2 cellular contexts compared by ENCODE assay signal in genomic region chr1:10651377-10651776, GRCh38.
TF ChIP-seq lines count a peak whose summit lies in the region.

No MANE protein-coding gene starts in this region.

TF ChIP-seq in HEK293, 187 proteins besides CTCF, POLR2A, EP300 and RAD21 (continued from another document):
- TF ChIP-seq ZNF645 (tag by site-specific recombination; IDR thresholded peaks at IDR 0.05) = no peak

TF ChIP-seq in K562, 482 proteins besides CTCF, POLR2A, EP300 and RAD21 (continued from another document):
- TF ChIP-seq ZBTB40 (IDR thresholded peaks at IDR 0.05) (no peak), ZBTB40 (CRISPR knock-in tag; IDR thresholded peaks at IDR 0.05) (no peak), DPF2 (IDR thresholded peaks at IDR 0.05) (no peak), ETV1 (tag; conservative IDR thresholded peaks at IDR 0.05; ENCODE audit: low read depth) (peak; percentile 42; the same call in 1 of the 2 replicates), CTCFL (IDR thresholded peaks at IDR 0.05; ENCODE audit: borderline replicate concordance, insufficient read depth, low read depth, low read length, poor library complexity, severe bottlenecking) (no peak), L3MBTL2 (IDR thresholded peaks at IDR 0.05) (peak; percentile 74), NRF1 (conservative IDR thresholded peaks at IDR 0.05 in 1 of 2, IDR thresholded peaks at IDR 0.05 in 1 of 2) (peak; percentile 74 to 80), EGR1 (conservative IDR thresholded peaks at IDR 0.05) (0 out of 2 replicates have a peak, but pooled peaks have one; percentile 6), HEY1 (CRISPR knock-in tag; IDR thresholded peaks at IDR 0.05; ENCODE audit: borderline replicate concordance) (no peak), E2F6 (IDR thresholded peaks at IDR 0.05; ENCODE audit: borderline replicate concordance in 1 of 2, extremely low read depth in 1 of 2, insufficient read depth in 1 of 2, insufficient read length in 1 of 2, low read depth in 1 of 2, low read length in 1 of 2, poor library complexity in 1 of 2, severe bottlenecking in 1 of 2) (peak in 1 of 2 experiments; percentile 62), PML (IDR thresholded peaks at IDR 0.05; ENCODE audit: low read length) (no peak)
